8 cellular contexts compared by ENCODE assay signal in genomic region chr9:94952553-94953373, GRCh38.
A peak's percentile ranks its signal among the peaks of the same experiment; 100 is the strongest.
DNase-seq lines count a peak whose midpoint lies in the region; ATAC-seq and TF ChIP-seq lines count a peak whose summit lies in the region.

No MANE protein-coding gene starts in this region.

- H3K4me3 Mint-ChIP-seq in stimulated activated memory B cell treated with anti-CD40 and anti-IgM and Interleukin-4, amounts not matched to agents 10 μg/mL and 1 μg/mL and 100 μg/mL, for 72 hours = no peak overlapping the region

- H3K9me3 ChIP-seq in esophagus squamous epithelium = no peaks in the 10 kb centered on the region

- no peaks in the 10 kb centered on the region for H3K27me3 ChIP-seq in esophagus squamous epithelium

- TF ChIP-seq CTCF in esophagus squamous epithelium (IDR thresholded peaks at IDR 0.05) = no peak

- DNase-seq in stimulated activated CD4-positive, alpha-beta T cell treated with anti-CD3 and anti-CD28 coated beads, Interleukin-1b, Interleukin-23, amount 100 ng/mL, for 48 hours = peak; percentile 7
- no peak for DNase-seq in stimulated activated CD4-positive, alpha-beta T cell treated with anti-CD3 and anti-CD28 coated beads, Interleukin-2, amount 100 ng/mL, for 48 hours
- DNase-seq in MV-4-11 (lab: John Stamatoyannopoulos, UW) = peak; percentile 16
- DNase-seq in esophagus squamous epithelium (lab: John Stamatoyannopoulos, UW) = no peak
- DNase-seq in middle frontal gyrus (ENCODE audit: extremely low spot score, low spot score) = no peak
- no peak for DNase-seq in D341Med (ENCODE audit: low spot score)
- DNase-seq in cerebellar cortex (ENCODE audit: low spot score) = no peak

- peak; percentile 77 for ATAC-seq in stimulated activated memory B cell treated with anti-CD40 and anti-IgM and Interleukin-4, amounts not matched to agents 10 μg/mL and 1 μg/mL and 100 μg/mL, for 72 hours

- H3K36me3 Mint-ChIP-seq in stimulated activated memory B cell treated with anti-CD40 and anti-IgM and Interleukin-4, amounts not matched to agents 10 μg/mL and 1 μg/mL and 100 μg/mL, for 72 hours = peaks cover 37% of the 10 kb centered on the region

- H3K4me3 ChIP-seq in esophagus squamous epithelium = peak overlapping the region in 1 of 4 donors; percentile 27

- peak overlapping the region; percentile 67 to 84 (median 82) for H3K27ac ChIP-seq in esophagus squamous epithelium

- H3K27me3 Mint-ChIP-seq in stimulated activated memory B cell treated with anti-CD40 and anti-IgM and Interleukin-4, amounts not matched to agents 10 μg/mL and 1 μg/mL and 100 μg/mL, for 72 hours = no peaks in the 10 kb centered on the region

- peaks cover 0 to 16% (median 0%) of the 10 kb centered on the region in 3 donors for H3K36me3 ChIP-seq in esophagus squamous epithelium

- WGBS in esophagus squamous epithelium, 2 donors = 23 to 25% methylated on average over 7 to 8 of the region's 8 CpGs

- intact Hi-C loops in esophagus squamous epithelium (cut with DNase I) = no loop called here

- H3K9me3 Mint-ChIP-seq in stimulated activated memory B cell treated with anti-CD40 and anti-IgM and Interleukin-4, amounts not matched to agents 10 μg/mL and 1 μg/mL and 100 μg/mL, for 72 hours = no peaks in the 10 kb centered on the region

- no peak for TF ChIP-seq POLR2A in esophagus squamous epithelium (IDR thresholded peaks at IDR 0.05)

- peaks cover 26 to 68% (median 46%) of the 10 kb centered on the region in 3 donors for H3K4me1 ChIP-seq in esophagus squamous epithelium

- H3K27ac Mint-ChIP-seq in stimulated activated memory B cell treated with anti-CD40 and anti-IgM and Interleukin-4, amounts not matched to agents 10 μg/mL and 1 μg/mL and 100 μg/mL, for 72 hours = no peak overlapping the region

- peaks cover 17% of the 10 kb centered on the region for H3K4me1 Mint-ChIP-seq in stimulated activated memory B cell treated with anti-CD40 and anti-IgM and Interleukin-4, amounts not matched to agents 10 μg/mL and 1 μg/mL and 100 μg/mL, for 72 hours

Comparison
In these comparisons a context has a peak if more than half of its experiments do, and no peak if none do; other contexts are left out.
1. DNase-seq: peak in stimulated activated CD4-positive, alpha-beta T cell treated with anti-CD3 and anti-CD28 coated beads, Interleukin-1b, Interleukin-23, amount 100 ng/mL, for 48 hours (single experiment) and MV-4-11 (single experiment); none in stimulated activated CD4-positive, alpha-beta T cell treated with anti-CD3 and anti-CD28 coated beads, Interleukin-2, amount 100 ng/mL, for 48 hours (0 of 2), esophagus squamous epithelium (single experiment), middle frontal gyrus (single experiment), D341Med (single experiment) and cerebellar cortex (single experiment).